ENCODE assay signal across 9 cellular contexts in genomic region chr1:170707959-170708666, GRCh38. TPM values are rescaled to one million over a fixed set of nuclear protein-coding genes. Genes with fewer than 3 reads are reported as not detected.
DNase-seq lines count a peak whose midpoint lies in the region; ATAC-seq, FAIRE-seq and TF ChIP-seq lines count a peak whose summit lies in the region.
"Had no signal": no experiment of that assay in that cellular context is flagged by ENCODE, and none has a peak within 500 bp of the region (broad histone marks: within the 10 kb centered on the region; RNA-seq: fewer than 3 reads in every experiment).

No MANE protein-coding gene starts in this region.

- no peak overlapping the region for H3K4me2 ChIP-seq in K562 (ENCODE audit: insufficient read depth, low read length)

- H3K4me1 ChIP-seq in A673 (ENCODE audit: insufficient read depth, low read length, poor library complexity, severe bottlenecking) (peaks cover 2% of the 10 kb centered on the region), K562 (replicated peaks in 1 of 2; ENCODE audit: control insufficient read depth in 2 of 2, insufficient read depth in 2 of 2, low read length in 2 of 2) (no peaks in the 10 kb centered on the region), BE2C (no peaks in the 10 kb centered on the region)

- H4K20me1 ChIP-seq in K562 (replicated peaks; ENCODE audit: control insufficient read depth, insufficient read depth, low read length): no peaks in the 10 kb centered on the region

- no peak for TF ChIP-seq RAD21 in K562 (CRISPR knock-in tag; conservative IDR thresholded peaks at IDR 0.05 in 1 of 2, IDR thresholded peaks at IDR 0.05 in 1 of 2)

- no peak overlapping the region for H3K9ac ChIP-seq in K562 (ENCODE audit: insufficient read depth in 1 of 2, low read depth in 2 of 2, low read length in 2 of 2)

- H3K27me3 ChIP-seq in A673 (replicated peaks; ENCODE audit: insufficient read depth, low read depth, low read length, poor library complexity) (peaks cover 31% of the 10 kb centered on the region), K562 (ENCODE audit: control insufficient read depth in 2 of 2, insufficient read depth in 2 of 2, low read length in 2 of 2) (no peaks in the 10 kb centered on the region), BE2C (no peaks in the 10 kb centered on the region)

- no peak for TF ChIP-seq EP300 in K562 (IDR thresholded peaks at IDR 0.05; ENCODE audit: low read length)

- H3K27ac ChIP-seq in A673 (ENCODE audit: low read depth, low read length, poor library complexity, severe bottlenecking) (no peak overlapping the region), K562 (ENCODE audit: extremely low read depth, low read depth, low read length) (no peak overlapping the region)

- FAIRE-seq in K562 (lab: Jason Lieb, UNC): no peak

- no peaks in the 10 kb centered on the region for H3K36me3 ChIP-seq in A673 (ENCODE audit: insufficient read depth, low read length, poor library complexity, severe bottlenecking)
- no peaks in the 10 kb centered on the region for H3K36me3 ChIP-seq in K562 (ENCODE audit: control insufficient read depth, insufficient read depth, low read length)
- H3K36me3 ChIP-seq in BE2C: no peaks in the 10 kb centered on the region

- DNase-seq in A673 (ENCODE audit: low spot score) (peak; percentile 64), HS-5 (ENCODE audit: low read depth) (peak; percentile 98), K562 (ENCODE audit: extremely low read depth in 1 of 4, low spot score in 3 of 4) (no peak), kidney tubule cell (ENCODE audit: low spot score) (peak; percentile 95), BE2C (no peak), SIG-M5 treated with dmso at 0.1 percent for 504 hours (lab: John Stamatoyannopoulos, UW; ENCODE audit: unreplicated experiment) (no peak), GM10266 (ENCODE audit: extremely low spot score) (no peak)
- DNase-seq: NCI-H187 treated with DMSO at 0.1 percent for 48 hours had no signal

- TF ChIP-seq CTCF in A673 (conservative IDR thresholded peaks at IDR 0.05; ENCODE audit: low read depth, low read length) (no peak), K562 (IDR thresholded peaks at IDR 0.05 in 2 of 3, conservative IDR thresholded peaks at IDR 0.05 in 1 of 3; ENCODE audit: insufficient read depth in 2 of 3, low read depth in 1 of 3, low read length in 3 of 3) (no peak), BE2C (IDR thresholded peaks at IDR 0.05; ENCODE audit: low read depth, low read length) (no peak), GM10266 (IDR thresholded peaks at IDR 0.05; ENCODE audit: control insufficient read depth, insufficient read depth, low read depth, missing control alignments) (no peak)

- BruUV-seq in A673 (replicated peaks; lab: Mats Ljungman, UMichigan): no TSS peak
- BruUV-seq in K562 (replicated peaks; lab: Mats Ljungman, UMichigan): no TSS peak

- H3K4me3 ChIP-seq in A673 (ENCODE audit: low read depth, low read length, poor library complexity, severe bottlenecking) (no peak overlapping the region), K562 (no peak overlapping the region), BE2C (ENCODE audit: low read depth, low read length) (no peak overlapping the region)

- TF ChIP-seq POLR2A in K562 (conservative IDR thresholded peaks at IDR 0.05): no peak

- no peaks in the 10 kb centered on the region for H3K9me1 ChIP-seq in K562 (ENCODE audit: control insufficient read depth, insufficient read depth, low read length)

- intact Hi-C loops in A673 (cut with micrococcal nuclease; ENCODE audit: unreplicated experiment) (no loop called here), K562 (cut with micrococcal nuclease) (no loop called here)

- CTCF ChIA-PET in A673 (lab: Charles Lee): no interaction called here
- CTCF ChIA-PET in K562 (lab: Yijun Ruan, JAX; ENCODE audit: low intra/inter-chr PET ratio): no interaction called here

- WGBS in K562 (ENCODE audit: insufficient coverage, low coverage, missing lambda C conversion rate): 1% methylated on average over 5 of the region's 5 CpGs

- no peaks in the 10 kb centered on the region for H3K79me2 ChIP-seq in K562 (ENCODE audit: control insufficient read depth, insufficient read depth, low read length)

- ATAC-seq in K562: no peak
- no peak for ATAC-seq in HG03460 (IDR thresholded peaks at IDR 0.05; ENCODE audit: unreplicated experiment)

- no peak overlapping the region for H2AFZ ChIP-seq in K562 (ENCODE audit: low read depth, low read length)

- in situ Hi-C loops in K562 (cut with MboI): no loop called here

- peaks cover 8% of the 10 kb centered on the region for H3K9me3 ChIP-seq in A673 (ENCODE audit: low read depth, low read length, poor library complexity, severe bottlenecking)
- no peaks in the 10 kb centered on the region for H3K9me3 ChIP-seq in K562 (replicated peaks; ENCODE audit: control insufficient read depth, insufficient read depth, low read depth, low read length)
- no peaks in the 10 kb centered on the region for H3K9me3 ChIP-seq in BE2C

- POLR2A ChIA-PET in A673 (lab: Charles Lee; ENCODE audit: low non-redundant PET) (no interaction called here), K562 (lab: Yijun Ruan, JAX) (no interaction called here)

TF ChIP-seq in K562, 482 proteins besides CTCF, POLR2A, EP300 and RAD21:
- 0 out of 2 replicates have a peak, but pooled peaks have one; percentile 17 for TF ChIP-seq ATF3 (IDR thresholded peaks at IDR 0.05)
- no peak for TF ChIP-seq ATF3 (CRISPR knock-in tag; conservative IDR thresholded peaks at IDR 0.05)
- no peak for TF ChIP-seq NR2F6 (CRISPR knock-in tag; IDR thresholded peaks at IDR 0.05)
- peak; percentile 79 for TF ChIP-seq FOSL1 (tag; conservative IDR thresholded peaks at IDR 0.05)
TF ChIP-seq in K562: peak in this region for 2.

RNA-seq across cellular contexts. Expression of gene PRRX1, which starts 44.2 kb away (rescaled TPM):
- total RNA-seq in A673 (2021): 4.5 and 5.6 TPM in 2 replicates
- not detected in 2 replicates for total RNA-seq in K562 (2011; cell fraction: chromatin; rRNA removed; ENCODE audit: low replicate concordance)
- not detected in 2 replicates for total RNA-seq in K562 (2011; cell fraction: nucleolus; rRNA removed)
- not detected in 2 replicates for total RNA-seq in K562 (2011; cell fraction: nucleoplasm; rRNA removed)
- total RNA-seq in K562 (2014; rRNA removed): not detected in 2 replicates
- total RNA-seq in K562 (2014; rRNA removed; fragmentation: Illumina TruSeq; extraction: Trizol): not detected in 2 replicates
- not detected in 2 replicates for total RNA-seq in K562 (2015; rRNA removed; fragmentation: Illumina TruSeq; extraction: Trizol)
- 0.22 TPM in 1 of 2 replicates, not detected in the other for total RNA-seq in K562 (2021)
- not detected in 2 replicates for polyA plus RNA-seq in K562 (2011; rRNA removed)
- not detected in 2 replicates for polyA plus RNA-seq in K562 (2011; cell fraction: cytosol; rRNA removed)
- polyA plus RNA-seq in K562 (2011; cell fraction: nucleus; rRNA removed): not detected in 2 replicates
- not detected in 2 replicates for polyA plus RNA-seq in K562 (2012)
- not detected in 2 replicates for polyA plus RNA-seq in K562 (2014; fragmentation: Illumina TruSeq; extraction: Trizol)
- polyA plus RNA-seq in K562 (2014; fragmentation: Nextera tagmentation; extraction: Ambion mirVana): not detected
- not detected in 2 replicates for polyA plus RNA-seq in K562 (2014; rRNA removed)
- not detected in 2 replicates for polyA minus RNA-seq in K562 (2011; rRNA and poly(A)+ RNA removed)
- polyA minus RNA-seq in K562 (2011; cell fraction: cytosol; rRNA and poly(A)+ RNA removed): not detected in 2 replicates
- not detected in 2 replicates for polyA minus RNA-seq in K562 (2011; cell fraction: nucleus; rRNA and poly(A)+ RNA removed)
- polyA plus RNA-seq in BE2C (2012; ENCODE audit: insufficient read depth, insufficient read length, low read depth): not detected

Comparison
In these comparisons a context has a peak if more than half of its experiments do, and no peak if none do; other contexts are left out.
1. DNase-seq: peak in A673 (single experiment), HS-5 (single experiment) and kidney tubule cell (single experiment); none in K562 (0 of 4), BE2C (single experiment), SIG-M5 treated with dmso at 0.1 percent for 504 hours (single experiment) and GM10266 (single experiment).